Comparison of ENCODE assay signal across 23 cellular contexts in the genomic region with DNA sequence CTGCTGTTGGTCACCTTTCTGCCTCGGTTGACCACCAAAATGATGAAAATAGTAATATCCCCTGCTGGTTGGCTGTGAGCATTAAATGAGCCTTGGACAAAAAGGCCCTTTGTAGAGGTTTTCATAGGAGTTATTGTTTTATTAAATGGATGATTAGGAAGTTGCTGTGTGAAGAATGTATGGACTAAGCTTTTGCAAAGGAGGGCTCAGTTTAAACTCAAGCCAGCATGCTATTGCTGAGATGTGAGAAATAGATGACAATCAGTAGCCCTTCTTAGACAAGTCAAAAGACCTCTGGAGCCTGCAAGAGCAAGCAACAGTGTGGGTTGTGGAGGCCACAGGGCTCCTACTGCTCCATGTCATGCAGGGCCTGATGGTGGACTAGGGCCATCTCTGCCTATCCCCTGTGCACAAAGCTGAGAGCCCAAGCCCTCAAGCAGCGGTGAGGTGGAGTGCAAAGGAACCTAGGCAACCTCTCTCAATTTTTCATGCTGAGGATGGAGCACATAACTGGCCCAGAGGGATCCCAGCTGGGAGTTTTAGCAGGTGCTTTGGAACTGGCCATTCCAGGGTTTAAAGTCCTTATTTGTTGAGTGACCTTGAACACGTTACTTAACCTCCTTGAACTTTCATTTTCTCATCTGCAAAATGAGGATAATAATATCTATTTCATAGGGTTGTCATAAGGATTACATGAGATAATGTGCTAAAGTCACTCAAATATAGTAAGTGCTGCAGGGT.
"Had no signal": no experiment of that assay in that cellular context is flagged by ENCODE, and none has a peak within 500 bp of the region (broad histone marks: within the 10 kb centered on the region; RNA-seq: fewer than 3 reads in every experiment).

No MANE protein-coding gene starts in this region.

- H3K4me1 ChIP-seq: neural progenitor cell, psoas muscle, right atrium auricular region, thyroid gland had no signal

- H3K9ac ChIP-seq: neural progenitor cell had no signal

- H3K4me3 ChIP-seq: cardiac muscle cell, left lung, lung, neural progenitor cell, psoas muscle, right atrium auricular region, thyroid gland had no signal

- H3K9me3 ChIP-seq: psoas muscle, thyroid gland had no signal

- ATAC-seq: left lung had no signal

- H3K4me2 ChIP-seq: neural progenitor cell had no signal

- H3K27ac Mint-ChIP-seq: activated naive CD8-positive, alpha-beta T cell; neural progenitor cell; T-cell had no signal

- H3K4me1 Mint-ChIP-seq: naive B cell, neural progenitor cell had no signal

- H3K27me3 ChIP-seq: cardiac muscle cell, left lung, neural progenitor cell, right atrium auricular region, thyroid gland had no signal

- H3K27ac ChIP-seq: cardiac muscle cell, neural progenitor cell, psoas muscle, right atrium auricular region, thyroid gland had no signal

- H3K36me3 Mint-ChIP-seq: activated naive CD8-positive, alpha-beta T cell; naive B cell; neural progenitor cell; T-cell had no signal

- H3K36me3 ChIP-seq: cardiac muscle cell, left lung, neural progenitor cell, right atrium auricular region, thyroid gland had no signal

- H3K9me3 Mint-ChIP-seq: neural progenitor cell had no signal

- H3K27me3 Mint-ChIP-seq: activated naive CD8-positive, alpha-beta T cell; dendritic cell treated with granulocyte-macrophage colony-stimulating factor and Interleukin-4, amounts not matched to agents 40 ng/mL and 50 ng/mL, for 4 days; stimulated activated naive CD8-positive, alpha-beta T cell treated with anti-CD3 and anti-CD28 coated beads, Interleukin-15, Interleukin-2, amounts not matched to agents 100 ng/mL and 50 ng/mL, for 24 hours; T-cell had no signal

- DNase-seq: activated CD4-positive, alpha-beta T cell treated with anti-CD3 and anti-CD28 coated beads for 1 hour; activated CD4-positive, alpha-beta T cell treated with anti-CD3 and anti-CD28 coated beads, Interleukin-2, amount 50 U/mL, for 1 hour; activated naive CD4-positive, alpha-beta T cell; activated T-cell treated with anti-CD3 and anti-CD28 coated beads for 4 hours; amygdala; effector CD4-positive, alpha-beta T cell; foreskin fibroblast; naive B cell; stimulated activated CD4-positive, alpha-beta T cell treated with anti-CD3 and anti-CD28 coated beads, Interleukin-4, amount 100 ng/mL, for 4 hours; substantia nigra; T-cell; T-helper 9 cell; thyroid gland had no signal

- H3K4me3 Mint-ChIP-seq: activated naive CD8-positive, alpha-beta T cell; dendritic cell treated with granulocyte-macrophage colony-stimulating factor and Interleukin-4, amounts not matched to agents 40 ng/mL and 50 ng/mL, for 4 days; naive B cell; neural progenitor cell; stimulated activated naive CD8-positive, alpha-beta T cell treated with anti-CD3 and anti-CD28 coated beads, Interleukin-15, Interleukin-2, amounts not matched to agents 100 ng/mL and 50 ng/mL, for 24 hours; T-cell had no signal

- FAIRE-seq: endometrium had no signal
